In genomic region chr20:38214871-38215788, GRCh38 we compare ENCODE assay signal across 22 cellular contexts. TPM values are rescaled to one million over a fixed set of nuclear protein-coding genes. Genes with fewer than 3 reads are reported as not detected.
DNase-seq lines count a peak whose midpoint lies in the region; ATAC-seq and TF ChIP-seq lines count a peak whose summit lies in the region.
"Had no signal": no experiment of that assay in that cellular context is flagged by ENCODE, and none has a peak within 500 bp of the region (broad histone marks: within the 10 kb centered on the region; RNA-seq: fewer than 3 reads in every experiment).

No MANE protein-coding gene starts in this region.

- DNase-seq in DND-41 (no peak), HFFc6 (no peak), endothelial cell (ENCODE audit: low spot score) (no peak), neural progenitor cell (ENCODE audit: low spot score) (no peak), NCI-H2171 treated with DMSO at 0.1 percent for 48 hours (lab: John Stamatoyannopoulos, UW) (no peak), GM10248 (ENCODE audit: extremely low spot score) (no peak)
- DNase-seq: activated CD8-positive, alpha-beta memory T cell treated with anti-CD3 and anti-CD28 coated beads for 24 hours; C1 segment of cervical spinal cord; cortex of kidney; DMS79 treated with DMSO at 0.1 percent for 48 hours; esophagus squamous epithelium; lower lobe of right lung; natural killer cell; NCI-H2081; NCI-H748 treated with DMSO at 0.1 percent for 48 hours; stimulated activated CD4-positive, alpha-beta T cell treated with anti-CD3 and anti-CD28 coated beads, Interleukin-4, amount 100 ng/mL, for 1 hour; stimulated activated CD8-positive, alpha-beta memory T cell treated with anti-CD3 and anti-CD28 coated beads, Interleukin-4, amount 100 ng/mL, for 48 hours; T-cell; WERI-Rb-1 had no signal

- CTCF ChIA-PET in GM10248 (lab: Yijun Ruan, JAX), result interaction anchor here (0.8 to 14.6 kb wide), 6 partner anchors 8 to 194 kb away, joined by 3 to 302 read pairs (median 4); no protein-coding TSS in a partner anchor

- H3K9me3 Mint-ChIP-seq in HFFc6 (no peaks in the 10 kb centered on the region), endothelial cell (ENCODE audit: unreplicated experiment) (no peaks in the 10 kb centered on the region), neural progenitor cell (no peaks in the 10 kb centered on the region)
- H3K9me3 Mint-ChIP-seq: natural killer cell, T-cell had no signal

- H3F3A ChIP-seq in neural progenitor cell (ENCODE audit: low read depth), result no peaks in the 10 kb centered on the region

- H3K4me1 Mint-ChIP-seq in HFFc6 (ENCODE audit: low read depth), result peaks cover 47% of the 10 kb centered on the region
- no peaks in the 10 kb centered on the region for H3K4me1 Mint-ChIP-seq in endothelial cell (ENCODE audit: unreplicated experiment)
- peaks cover 6% of the 10 kb centered on the region for H3K4me1 Mint-ChIP-seq in neural progenitor cell
- H3K4me1 Mint-ChIP-seq: natural killer cell, T-cell had no signal

- ATAC-seq in DND-41 (ENCODE audit: insufficient read depth, low read depth) (no peak), GM21529 (IDR thresholded peaks at IDR 0.05; ENCODE audit: unreplicated experiment) (no peak), GM19395 (IDR thresholded peaks at IDR 0.05; ENCODE audit: unreplicated experiment) (no peak)
- ATAC-seq: lower lobe of right lung, natural killer cell, T-cell had no signal

- H3K4me3 Mint-ChIP-seq in HFFc6 (no peak overlapping the region), endothelial cell (ENCODE audit: unreplicated experiment) (no peak overlapping the region), neural progenitor cell (no peak overlapping the region)
- H3K4me3 Mint-ChIP-seq: natural killer cell, T-cell had no signal

- H3K27ac Mint-ChIP-seq in HFFc6 (no peak overlapping the region), endothelial cell (ENCODE audit: unreplicated experiment) (no peak overlapping the region), neural progenitor cell (no peak overlapping the region)
- H3K27ac Mint-ChIP-seq: natural killer cell, T-cell had no signal

- TF ChIP-seq CTCF in DND-41 (IDR thresholded peaks at IDR 0.05; ENCODE audit: borderline replicate concordance, extremely low read depth, low read length, poor library complexity, severe bottlenecking) (peak; percentile 2), HFFc6 (IDR thresholded peaks at IDR 0.05) (peak; percentile 48), endothelial cell (IDR thresholded peaks at IDR 0.05; ENCODE audit: unreplicated experiment) (peak; percentile 58), neural progenitor cell (IDR thresholded peaks at IDR 0.05) (peak; percentile 31), GM10248 (IDR thresholded peaks at IDR 0.05; ENCODE audit: control extremely low read depth, extremely low read depth, low read depth, missing control alignments) (no peak)

- H3K36me3 Mint-ChIP-seq in HFFc6 (ENCODE audit: low read depth), result no peaks in the 10 kb centered on the region
- no peaks in the 10 kb centered on the region for H3K36me3 Mint-ChIP-seq in endothelial cell (ENCODE audit: low read depth, unreplicated experiment)
- no peaks in the 10 kb centered on the region for H3K36me3 Mint-ChIP-seq in neural progenitor cell
- H3K36me3 Mint-ChIP-seq: natural killer cell, T-cell had no signal

- H3K4me2 ChIP-seq in DND-41 (ENCODE audit: insufficient read depth, low read length), result no peak overlapping the region
- H3K4me2 ChIP-seq in neural progenitor cell, result no peak overlapping the region

- no peak overlapping the region for H3K9ac ChIP-seq in DND-41 (ENCODE audit: low read depth, low read length)
- no peak overlapping the region for H3K9ac ChIP-seq in neural progenitor cell

- POLR2A ChIA-PET in GM10248 (lab: Yijun Ruan, JAX), result no interaction called here

- H3K79me2 ChIP-seq in DND-41 (ENCODE audit: insufficient read depth, low read length) (no peaks in the 10 kb centered on the region), neural progenitor cell (ENCODE audit: low read depth) (no peaks in the 10 kb centered on the region)

- H3K4me3 ChIP-seq in DND-41 (ENCODE audit: low read depth in 1 of 2, low read length in 2 of 2), result no peak overlapping the region
- H3K4me3 ChIP-seq in neural progenitor cell, result no peak overlapping the region
- H3K4me3 ChIP-seq: esophagus squamous epithelium, lower lobe of right lung, tibial artery had no signal

- no peak overlapping the region for H3K27ac ChIP-seq in DND-41 (ENCODE audit: low read length)
- H3K27ac ChIP-seq in neural progenitor cell, result no peak overlapping the region
- H3K27ac ChIP-seq: esophagus squamous epithelium, lower lobe of right lung, WERI-Rb-1 had no signal

- H3K9me3 ChIP-seq in DND-41 (ENCODE audit: insufficient read depth, low read length, severe bottlenecking) (no peaks in the 10 kb centered on the region), neural progenitor cell (ENCODE audit: low read depth) (no peaks in the 10 kb centered on the region)
- H3K9me3 ChIP-seq: esophagus squamous epithelium, lower lobe of right lung, tibial artery had no signal

- H3K27me3 Mint-ChIP-seq in HFFc6 (ENCODE audit: insufficient read depth), result no peaks in the 10 kb centered on the region
- H3K27me3 Mint-ChIP-seq in endothelial cell (ENCODE audit: unreplicated experiment), result peaks cover 6% of the 10 kb centered on the region
- H3K27me3 Mint-ChIP-seq in neural progenitor cell (ENCODE audit: insufficient read depth, low read depth), result peaks cover 2% of the 10 kb centered on the region

- no peaks in the 10 kb centered on the region for H3K4me1 ChIP-seq in DND-41 (ENCODE audit: insufficient read depth, low read length)
- H3K4me1 ChIP-seq in neural progenitor cell, result no peaks in the 10 kb centered on the region
- H3K4me1 ChIP-seq: lower lobe of right lung had no signal

- no peaks in the 10 kb centered on the region for H3K36me3 ChIP-seq in DND-41 (ENCODE audit: insufficient read depth, low read length)
- no peaks in the 10 kb centered on the region for H3K36me3 ChIP-seq in neural progenitor cell
- H3K36me3 ChIP-seq: esophagus squamous epithelium, lower lobe of right lung, tibial artery had no signal

- H2AFZ ChIP-seq in DND-41 (ENCODE audit: low read depth, low read length) (no peak overlapping the region), neural progenitor cell (replicated peaks) (no peak overlapping the region)

- H3K27me3 ChIP-seq in DND-41 (ENCODE audit: insufficient read depth, low read length, poor library complexity), result peaks cover 13% of the 10 kb centered on the region
- H3K27me3 ChIP-seq in neural progenitor cell, result no peaks in the 10 kb centered on the region
- H3K27me3 ChIP-seq: tibial artery had no signal

- H4K20me1 ChIP-seq in DND-41 (ENCODE audit: insufficient read depth, low read length), result peaks cover 10% of the 10 kb centered on the region
- H4K20me1 ChIP-seq in neural progenitor cell (ENCODE audit: low read depth), result no peaks in the 10 kb centered on the region

RNA-seq across cellular contexts. Expression of gene KIAA1755, which starts 45.4 kb away (rescaled TPM):
- 1 to 10 TPM; 1.2 to 4.4 (median 2.2) TPM for total RNA-seq in HFFc6 (2021; fragmentation: NEBNext Ultra II Directional; extraction: Animal tissue kit (Norgen Biotek cat#: 25700))
- not detected for total RNA-seq in endothelial cell (ENCODE audit: unreplicated experiment)
- 0.22 TPM in 2 replicates for total RNA-seq in neural progenitor cell (ENCODE audit: low replicate concordance)
- total RNA-seq: natural killer cell, T-cell had no signal

RNA-seq across cellular contexts. Expression of gene TGM2, which starts 50.1 kb away (rescaled TPM):
- total RNA-seq in HFFc6 (2021; fragmentation: NEBNext Ultra II Directional; extraction: Animal tissue kit (Norgen Biotek cat#: 25700)), result 100 to 1,000 TPM in 5 of 6 experiments, 10 to 100 TPM in 1; 99.6 to 430 (median 111) TPM
- total RNA-seq in endothelial cell (ENCODE audit: unreplicated experiment) (216 TPM), neural progenitor cell (ENCODE audit: low replicate concordance) (0.22 and 0.28 TPM in 2 replicates)

Comparison
In these comparisons a context has a peak if more than half of its experiments do, and no peak if none do; other contexts are left out.
1. RNA of gene TGM2, which starts 50.1 kb away (total RNA-seq): 216 TPM in endothelial cell (single experiment) and 99.6 to 430 TPM in HFFc6; 0.22 to 0.28 TPM in neural progenitor cell; every median in the first group is over 10 times any median in the second.